Comparison of ENCODE assay signal across 1 cellular context in genomic region chr9:112777914-112778313, GRCh38.
TF ChIP-seq lines count a peak whose summit lies in the region.

No MANE protein-coding gene starts in this region.

TF ChIP-seq in K562, 482 proteins besides CTCF, POLR2A, EP300 and RAD21:
- TF ChIP-seq ZKSCAN8 (CRISPR knock-in tag; IDR thresholded peaks at IDR 0.05): no peak
- no peak for TF ChIP-seq MAFG (tag; conservative IDR thresholded peaks at IDR 0.05)
- no peak for TF ChIP-seq NEUROD1 (IDR thresholded peaks at IDR 0.05; ENCODE audit: borderline replicate concordance, low read depth, low read length, partially characterized antibody)
- TF ChIP-seq MIER1 (IDR thresholded peaks at IDR 0.05; ENCODE audit: low read depth): no peak
- TF ChIP-seq COPS2 (conservative IDR thresholded peaks at IDR 0.05): no peak
- TF ChIP-seq TCF3 (CRISPR knock-in tag; IDR thresholded peaks at IDR 0.05): no peak
- TF ChIP-seq SRSF3 (IDR thresholded peaks at IDR 0.05; ENCODE audit: insufficient read depth, low read length): no peak
- no peak for TF ChIP-seq POLR2AphosphoS2 (IDR thresholded peaks at IDR 0.05; ENCODE audit: low read length)
- TF ChIP-seq, protein P1, sequence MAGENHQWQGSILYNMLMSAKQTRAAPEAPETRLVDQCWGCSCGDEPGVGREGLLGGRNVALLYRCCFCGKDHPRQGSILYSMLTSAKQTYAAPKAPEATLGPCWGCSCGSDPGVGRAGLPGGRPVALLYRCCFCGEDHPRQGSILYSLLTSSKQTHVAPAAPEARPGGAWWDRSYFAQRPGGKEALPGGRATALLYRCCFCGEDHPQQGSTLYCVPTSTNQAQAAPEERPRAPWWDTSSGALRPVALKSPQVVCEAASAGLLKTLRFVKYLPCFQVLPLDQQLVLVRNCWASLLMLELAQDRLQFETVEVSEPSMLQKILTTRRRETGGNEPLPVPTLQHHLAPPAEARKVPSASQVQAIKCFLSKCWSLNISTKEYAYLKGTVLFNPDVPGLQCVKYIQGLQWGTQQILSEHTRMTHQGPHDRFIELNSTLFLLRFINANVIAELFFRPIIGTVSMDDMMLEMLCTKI (IDR thresholded peaks at IDR 0.05; ENCODE audit: partially characterized antibody): no peak
- TF ChIP-seq, protein P2, sequence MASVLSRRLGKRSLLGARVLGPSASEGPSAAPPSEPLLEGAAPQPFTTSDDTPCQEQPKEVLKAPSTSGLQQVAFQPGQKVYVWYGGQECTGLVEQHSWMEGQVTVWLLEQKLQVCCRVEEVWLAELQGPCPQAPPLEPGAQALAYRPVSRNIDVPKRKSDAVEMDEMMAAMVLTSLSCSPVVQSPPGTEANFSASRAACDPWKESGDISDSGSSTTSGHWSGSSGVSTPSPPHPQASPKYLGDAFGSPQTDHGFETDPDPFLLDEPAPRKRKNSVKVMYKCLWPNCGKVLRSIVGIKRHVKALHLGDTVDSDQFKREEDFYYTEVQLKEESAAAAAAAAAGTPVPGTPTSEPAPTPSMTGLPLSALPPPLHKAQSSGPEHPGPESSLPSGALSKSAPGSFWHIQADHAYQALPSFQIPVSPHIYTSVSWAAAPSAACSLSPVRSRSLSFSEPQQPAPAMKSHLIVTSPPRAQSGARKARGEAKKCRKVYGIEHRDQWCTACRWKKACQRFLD (CRISPR knock-in tag; IDR thresholded peaks at IDR 0.05): no peak
